In the genomic region with DNA sequence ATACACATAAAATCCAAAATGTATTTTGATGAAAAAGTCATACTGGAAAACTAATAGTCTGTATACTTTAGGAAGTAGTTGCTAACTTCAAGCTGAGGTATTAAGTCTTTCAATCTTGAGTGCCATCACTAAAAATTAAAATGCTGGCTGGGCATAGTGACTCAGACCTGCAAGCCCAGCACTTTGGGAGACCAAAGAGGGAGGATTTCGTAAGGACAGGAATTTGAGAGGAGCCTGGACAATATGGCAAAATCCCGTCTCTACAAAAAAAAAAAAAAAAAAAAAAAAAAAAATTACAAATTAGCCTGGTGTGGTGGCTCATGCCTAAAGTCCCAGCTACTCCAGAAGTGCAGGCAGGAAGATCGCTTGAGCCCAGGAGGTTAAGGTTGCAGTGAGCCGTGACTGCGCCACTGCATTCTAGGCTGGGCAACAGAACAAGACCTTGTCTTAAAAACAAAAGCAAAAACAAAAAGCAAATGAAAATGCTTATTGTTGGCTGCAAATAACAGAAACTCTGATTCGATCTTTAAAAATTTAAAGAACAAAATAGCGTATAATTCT, we compare ENCODE assay signal across 21 cellular contexts.
DNase-seq lines count a peak whose midpoint lies in the region; ATAC-seq and TF ChIP-seq lines count a peak whose summit lies in the region.
"Had no signal": no experiment of that assay in that cellular context is flagged by ENCODE, and none has a peak within 500 bp of the region (broad histone marks: within the 10 kb centered on the region; RNA-seq: fewer than 3 reads in every experiment).

No MANE protein-coding gene starts in this region.

- H3K27ac ChIP-seq in SJCRH30: no peak overlapping the region
- H3K27ac ChIP-seq: HL-60, Peyer's patch had no signal

- DNase-seq in EH (ENCODE audit: low read depth): peak; percentile 21
- DNase-seq in NCI-H69 (lab: John Stamatoyannopoulos, UW): peak; percentile 24
- DNase-seq in fibroblast of mammary gland (ENCODE audit: low read depth): peak; percentile 2
- peak; percentile 16 for DNase-seq in stromal cell of bone marrow (ENCODE audit: low read depth)
- no peak for DNase-seq in SJCRH30
- no peak for DNase-seq in occipital lobe (lab: John Stamatoyannopoulos, UW)
- no peak for DNase-seq in NCI-H1694 treated with DMSO at 0.1 percent for 48 hours (lab: John Stamatoyannopoulos, UW)
- DNase-seq: EL, H7, HFFc6, NCI-H1105, NCI-H146, NCI-H2029 treated with DMSO at 0.1 percent for 48 hours, NCI-H226, NCI-H510A treated with DMSO at 0.1 percent for 48 hours, Peyer's patch had no signal

- ATAC-seq in SK-N-SH treated with all-trans-retinoic acid at 6 μM for 48 hours: no peak
- ATAC-seq: HepG2, K562, Right ventricle myocardium inferior had no signal

- no peaks in the 10 kb centered on the region for H3K27me3 ChIP-seq in SJCRH30
- H3K27me3 ChIP-seq: Peyer's patch had no signal

- H3K36me3 ChIP-seq in SJCRH30: no peaks in the 10 kb centered on the region
- H3K36me3 ChIP-seq: Peyer's patch had no signal

- no peak for TF ChIP-seq CTCF in fibroblast of mammary gland (conservative IDR thresholded peaks at IDR 0.05; ENCODE audit: control insufficient read depth, insufficient read depth, low read depth, low read length)

- 0 out of 2 replicates have a peak, but pooled peaks cover 2% of the 10 kb centered on the region for H3K4me1 ChIP-seq in SJCRH30
- H3K4me1 ChIP-seq: Peyer's patch had no signal

- no peak overlapping the region for H3K4me3 ChIP-seq in fibroblast of mammary gland (ENCODE audit: control insufficient read depth, low read depth, low read length)
- no peak overlapping the region for H3K4me3 ChIP-seq in SJCRH30
- H3K4me3 ChIP-seq: K562, Peyer's patch had no signal

- no peaks in the 10 kb centered on the region; the same call in 1 of the 2 replicates for H3K9me3 ChIP-seq in SJCRH30 (replicated peaks)
- H3K9me3 ChIP-seq: Peyer's patch had no signal

TF ChIP-seq in SK-N-SH treated with all-trans-retinoic acid at 6 μM for 48 hours, 23 proteins besides CTCF, POLR2A, EP300 and RAD21:
- TF ChIP-seq GLIS3 (CRISPR knock-in tag; IDR thresholded peaks at IDR 0.05): no peak
- TF ChIP-seq, protein P1, sequence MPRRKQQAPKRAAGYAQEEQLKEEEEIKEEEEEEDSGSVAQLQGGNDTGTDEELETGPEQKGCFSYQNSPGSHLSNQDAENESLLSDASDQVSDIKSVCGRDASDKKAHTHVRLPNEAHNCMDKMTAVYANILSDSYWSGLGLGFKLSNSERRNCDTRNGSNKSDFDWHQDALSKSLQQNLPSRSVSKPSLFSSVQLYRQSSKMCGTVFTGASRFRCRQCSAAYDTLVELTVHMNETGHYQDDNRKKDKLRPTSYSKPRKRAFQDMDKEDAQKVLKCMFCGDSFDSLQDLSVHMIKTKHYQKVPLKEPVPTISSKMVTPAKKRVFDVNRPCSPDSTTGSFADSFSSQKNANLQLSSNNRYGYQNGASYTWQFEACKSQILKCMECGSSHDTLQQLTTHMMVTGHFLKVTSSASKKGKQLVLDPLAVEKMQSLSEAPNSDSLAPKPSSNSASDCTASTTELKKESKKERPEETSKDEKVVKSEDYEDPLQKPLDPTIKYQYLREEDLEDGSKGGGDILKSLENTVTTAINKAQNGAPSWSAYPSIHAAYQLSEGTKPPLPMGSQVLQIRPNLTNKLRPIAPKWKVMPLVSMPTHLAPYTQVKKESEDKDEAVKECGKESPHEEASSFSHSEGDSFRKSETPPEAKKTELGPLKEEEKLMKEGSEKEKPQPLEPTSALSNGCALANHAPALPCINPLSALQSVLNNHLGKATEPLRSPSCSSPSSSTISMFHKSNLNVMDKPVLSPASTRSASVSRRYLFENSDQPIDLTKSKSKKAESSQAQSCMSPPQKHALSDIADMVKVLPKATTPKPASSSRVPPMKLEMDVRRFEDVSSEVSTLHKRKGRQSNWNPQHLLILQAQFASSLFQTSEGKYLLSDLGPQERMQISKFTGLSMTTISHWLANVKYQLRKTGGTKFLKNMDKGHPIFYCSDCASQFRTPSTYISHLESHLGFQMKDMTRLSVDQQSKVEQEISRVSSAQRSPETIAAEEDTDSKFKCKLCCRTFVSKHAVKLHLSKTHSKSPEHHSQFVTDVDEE (CRISPR knock-in tag; IDR thresholded peaks at IDR 0.05): no peak
- no peak for TF ChIP-seq ZC3H10 (CRISPR knock-in tag; IDR thresholded peaks at IDR 0.05)
- no peak for TF ChIP-seq ZFP3 (CRISPR knock-in tag; IDR thresholded peaks at IDR 0.05)
- TF ChIP-seq RARB (CRISPR knock-in tag; IDR thresholded peaks at IDR 0.05): no peak
- TF ChIP-seq, protein P2, sequence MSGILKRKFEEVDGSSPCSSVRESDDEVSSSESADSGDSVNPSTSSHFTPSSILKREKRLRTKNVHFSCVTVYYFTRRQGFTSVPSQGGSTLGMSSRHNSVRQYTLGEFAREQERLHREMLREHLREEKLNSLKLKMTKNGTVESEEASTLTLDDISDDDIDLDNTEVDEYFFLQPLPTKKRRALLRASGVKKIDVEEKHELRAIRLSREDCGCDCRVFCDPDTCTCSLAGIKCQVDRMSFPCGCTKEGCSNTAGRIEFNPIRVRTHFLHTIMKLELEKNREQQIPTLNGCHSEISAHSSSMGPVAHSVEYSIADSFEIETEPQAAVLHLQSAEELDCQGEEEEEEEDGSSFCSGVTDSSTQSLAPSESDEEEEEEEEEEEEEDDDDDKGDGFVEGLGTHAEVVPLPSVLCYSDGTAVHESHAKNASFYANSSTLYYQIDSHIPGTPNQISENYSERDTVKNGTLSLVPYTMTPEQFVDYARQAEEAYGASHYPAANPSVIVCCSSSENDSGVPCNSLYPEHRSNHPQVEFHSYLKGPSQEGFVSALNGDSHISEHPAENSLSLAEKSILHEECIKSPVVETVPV (CRISPR knock-in tag; IDR thresholded peaks at IDR 0.05): no peak
- TF ChIP-seq OSR1 (CRISPR knock-in tag; IDR thresholded peaks at IDR 0.05): no peak
- TF ChIP-seq ZNF8 (CRISPR knock-in tag; IDR thresholded peaks at IDR 0.05): no peak
- TF ChIP-seq BACH2 (CRISPR knock-in tag; IDR thresholded peaks at IDR 0.05; ENCODE audit: borderline replicate concordance): no peak

Comparison
In these comparisons a context has a peak if more than half of its experiments do, and no peak if none do; other contexts are left out.
1. DNase-seq: peak in EH (single experiment), NCI-H69 (single experiment), fibroblast of mammary gland (single experiment) and stromal cell of bone marrow (single experiment); none in SJCRH30 (0 of 2), occipital lobe (single experiment) and NCI-H1694 treated with DMSO at 0.1 percent for 48 hours (single experiment).